Comparison of ENCODE assay signal across 8 cellular contexts in genomic region chr12:8948711-8949524, GRCh38.
DNase-seq lines count a peak whose midpoint lies in the region; ATAC-seq and TF ChIP-seq lines count a peak whose summit lies in the region.

No MANE protein-coding gene starts in this region.

- peak; percentile 38 for ATAC-seq in GM18511 (IDR thresholded peaks at IDR 0.05; ENCODE audit: unreplicated experiment)
- peak; percentile 41 for ATAC-seq in HG02943 (IDR thresholded peaks at IDR 0.05; ENCODE audit: low read depth, unreplicated experiment)

- in situ Hi-C loops in astrocyte of the cerebellum (cut with HindIII; ENCODE audit: low sequenced_read_pairs) = no loop called here

- TF ChIP-seq CTCF in astrocyte of the cerebellum (IDR thresholded peaks at IDR 0.05; ENCODE audit: low read depth, low read length, missing control alignments) = no peak

- H3K4me3 ChIP-seq in astrocyte of the cerebellum (ENCODE audit: low read depth, low read length) (peak overlapping the region; percentile 92), iPS-11a (ENCODE audit: low read depth, low read length) (peak overlapping the region; percentile 81), skeletal muscle cell (ENCODE audit: low read depth, low read length) (peak overlapping the region; percentile 82)

- DNase-seq in Ammon's horn (ENCODE audit: low spot score) (peak; percentile 18), NCI-H82 treated with DMSO at 0.1 percent for 48 hours (lab: John Stamatoyannopoulos, UW; ENCODE audit: unreplicated experiment) (peak; percentile 39), astrocyte of the cerebellum (ENCODE audit: low read depth) (no peak), skeletal muscle cell (ENCODE audit: low read depth) (no peak), cerebellar nuclear complex (lab: John Stamatoyannopoulos, UW) (no peak)

Comparison
In these comparisons a context has a peak if more than half of its experiments do, and no peak if none do; other contexts are left out.
1. DNase-seq: peak in Ammon's horn (single experiment) and NCI-H82 treated with DMSO at 0.1 percent for 48 hours (single experiment); none in astrocyte of the cerebellum (single experiment), skeletal muscle cell (single experiment) and cerebellar nuclear complex (0 of 2).
2. Peak in every context shown above with its lines, with median percentiles within 50 percentile points of each other: H3K4me3 ChIP-seq.